In genomic region chr3:179148446-179149238, GRCh38 we compare ENCODE assay signal across 8 cellular contexts. TPM values are rescaled to one million over a fixed set of nuclear protein-coding genes. Genes with fewer than 3 reads are reported as not detected.
DNase-seq lines count a peak whose midpoint lies in the region; ATAC-seq and TF ChIP-seq lines count a peak whose summit lies in the region.

No MANE protein-coding gene starts in this region.

- peak; percentile 71 for DNase-seq in D341Med (ENCODE audit: low spot score)
- peak; percentile 61 for DNase-seq in HT-29 (ENCODE audit: low spot score)
- peak; percentile 81 for DNase-seq in activated naive CD8-positive, alpha-beta T cell treated with anti-CD3 and anti-CD28 coated beads, Interleukin-2, amount 10 ng/mL, durations not matched to agents 7 days and 5 days
- DNase-seq in heart left ventricle = peak; percentile 49 to 79 (median 54)
- DNase-seq in pons (ENCODE audit: low spot score) = peak; percentile 24
- DNase-seq in upper lobe of left lung = peak; percentile 36 to 95

- H3K27ac Mint-ChIP-seq in activated naive CD8-positive, alpha-beta T cell treated with anti-CD3 and anti-CD28 coated beads, Interleukin-2, amount 10 ng/mL, durations not matched to agents 7 days and 5 days = peak overlapping the region; percentile 89

- peak; percentile 27 for ATAC-seq in GM21381 (IDR thresholded peaks at IDR 0.05; ENCODE audit: unreplicated experiment)
- ATAC-seq in SK-N-SH treated with all-trans-retinoic acid at 6 μM for 48 hours = peak; percentile 59
- ATAC-seq in activated naive CD8-positive, alpha-beta T cell treated with anti-CD3 and anti-CD28 coated beads, Interleukin-2, amount 10 ng/mL, durations not matched to agents 7 days and 5 days (ENCODE audit: low read depth) = peak; percentile 35
- peak in 3 of 4 donors; percentile 2 to 58 (median 38) for ATAC-seq in heart left ventricle
- ATAC-seq in upper lobe of left lung (ENCODE audit: low FRiP score in 2 of 2) = peak; percentile 38 to 56

- H3K4me3 ChIP-seq in heart left ventricle (peak overlapping the region; percentile 83 to 97 (median 88)), upper lobe of left lung (peak overlapping the region; percentile 59 to 93 (median 81))

- H3K4me3 Mint-ChIP-seq in activated naive CD8-positive, alpha-beta T cell treated with anti-CD3 and anti-CD28 coated beads, Interleukin-2, amount 10 ng/mL, durations not matched to agents 7 days and 5 days = peak overlapping the region; percentile 90

- H3K36me3 Mint-ChIP-seq in activated naive CD8-positive, alpha-beta T cell treated with anti-CD3 and anti-CD28 coated beads, Interleukin-2, amount 10 ng/mL, durations not matched to agents 7 days and 5 days = no peaks in the 10 kb centered on the region

- H3K9me3 ChIP-seq in heart left ventricle (no peaks in the 10 kb centered on the region), upper lobe of left lung (no peaks in the 10 kb centered on the region)

- H3K9me3 Mint-ChIP-seq in activated naive CD8-positive, alpha-beta T cell treated with anti-CD3 and anti-CD28 coated beads, Interleukin-2, amount 10 ng/mL, durations not matched to agents 7 days and 5 days = no peaks in the 10 kb centered on the region

- TF ChIP-seq CTCF in heart left ventricle (IDR thresholded peaks at IDR 0.05) = no peak
- peak in 1 of 6 experiments; percentile 10 for TF ChIP-seq CTCF in upper lobe of left lung (IDR thresholded peaks at IDR 0.05)

- H3K27me3 ChIP-seq in heart left ventricle (no peaks in the 10 kb centered on the region), upper lobe of left lung (no peaks in the 10 kb centered on the region)

- H3K4me1 ChIP-seq in heart left ventricle (peaks cover 0 to 46% (median 27%) of the 10 kb centered on the region in 12 donors), upper lobe of left lung (peaks cover 19 to 33% (median 21%) of the 10 kb centered on the region in 4 donors)

- peaks cover 7% of the 10 kb centered on the region for H3K27me3 Mint-ChIP-seq in activated naive CD8-positive, alpha-beta T cell treated with anti-CD3 and anti-CD28 coated beads, Interleukin-2, amount 10 ng/mL, durations not matched to agents 7 days and 5 days

- POLR2A ChIA-PET in activated naive CD8-positive, alpha-beta T cell treated with anti-CD3 and anti-CD28 coated beads, Interleukin-2, amount 10 ng/mL, durations not matched to agents 7 days and 5 days (lab: Charles Lee) = interaction anchor here (0.6 to 2.9 kb wide), 18 partner anchors 11 to 1829 kb away, joined by 3 to 23 read pairs (median 4); partner anchors contain the start of genes ACTL6A, MRPL47, NDUFB5 and ZMAT3

- H3K36me3 ChIP-seq in heart left ventricle (no peaks in the 10 kb centered on the region), upper lobe of left lung (no peaks in the 10 kb centered on the region)

- intact Hi-C loops in heart left ventricle (cut with DNase I) = loop anchor here in 9 of 10 donors (2.0 to 10.0 kb wide), 13 partner anchors 39 to 414 kb away; partner anchors contain the start of genes ZNF639 (in 3 of the 9), ACTL6A (in 2 of the 9) and ZMAT3 (in 2 of the 9)

- peaks cover 28% of the 10 kb centered on the region for H3K4me1 Mint-ChIP-seq in activated naive CD8-positive, alpha-beta T cell treated with anti-CD3 and anti-CD28 coated beads, Interleukin-2, amount 10 ng/mL, durations not matched to agents 7 days and 5 days

- 0 to 1% (median 1%) methylated on average over 31 to 89 of the region's 89 CpGs for WGBS in heart left ventricle, 4 donors
- 0 to 1% methylated on average over 32 to 59 of the region's 89 CpGs for WGBS in upper lobe of left lung, 2 donors

- no peak for TF ChIP-seq EP300 in upper lobe of left lung (IDR thresholded peaks at IDR 0.05)

- TF ChIP-seq POLR2A in heart left ventricle (IDR thresholded peaks at IDR 0.05) = peak in 1 of 2 donors; percentile 30
- peak in 2 of 4 donors; percentile 46 to 47 for TF ChIP-seq POLR2A in upper lobe of left lung (IDR thresholded peaks at IDR 0.05)

- H3K27ac ChIP-seq in heart left ventricle (peak overlapping the region; percentile 94 to 99 (median 98)), upper lobe of left lung (peak overlapping the region; percentile 97 to 99 (median 98))

TF ChIP-seq in SK-N-SH treated with all-trans-retinoic acid at 6 μM for 48 hours, 23 proteins besides CTCF, POLR2A, EP300 and RAD21:
- TF ChIP-seq ARNTL (CRISPR knock-in tag; IDR thresholded peaks at IDR 0.05; ENCODE audit: borderline replicate concordance, low read depth) = no peak
- TF ChIP-seq, protein P1, sequence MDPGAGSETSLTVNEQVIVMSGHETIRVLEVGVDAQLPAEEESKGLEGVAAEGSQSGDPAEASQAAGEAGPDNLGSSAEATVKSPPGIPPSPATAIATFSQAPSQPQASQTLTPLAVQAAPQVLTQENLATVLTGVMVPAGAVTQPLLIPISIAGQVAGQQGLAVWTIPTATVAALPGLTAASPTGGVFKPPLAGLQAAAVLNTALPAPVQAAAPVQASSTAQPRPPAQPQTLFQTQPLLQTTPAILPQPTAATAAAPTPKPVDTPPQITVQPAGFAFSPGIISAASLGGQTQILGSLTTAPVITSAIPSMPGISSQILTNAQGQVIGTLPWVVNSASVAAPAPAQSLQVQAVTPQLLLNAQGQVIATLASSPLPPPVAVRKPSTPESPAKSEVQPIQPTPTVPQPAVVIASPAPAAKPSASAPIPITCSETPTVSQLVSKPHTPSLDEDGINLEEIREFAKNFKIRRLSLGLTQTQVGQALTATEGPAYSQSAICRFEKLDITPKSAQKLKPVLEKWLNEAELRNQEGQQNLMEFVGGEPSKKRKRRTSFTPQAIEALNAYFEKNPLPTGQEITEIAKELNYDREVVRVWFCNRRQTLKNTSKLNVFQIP (CRISPR knock-in tag; IDR thresholded peaks at IDR 0.05; ENCODE audit: borderline replicate concordance, low read depth) = no peak
- no peak for TF ChIP-seq TOX (CRISPR knock-in tag; IDR thresholded peaks at IDR 0.05; ENCODE audit: borderline replicate concordance)
- no peak for TF ChIP-seq CSRNP3 (CRISPR knock-in tag; IDR thresholded peaks at IDR 0.05)
- no peak for TF ChIP-seq OSR1 (CRISPR knock-in tag; IDR thresholded peaks at IDR 0.05)
TF ChIP-seq in SK-N-SH treated with all-trans-retinoic acid at 6 μM for 48 hours: peak in this region for 0.

RNA-seq across cellular contexts. Expression of gene PIK3CA, which starts 0.5 kb away (rescaled TPM):
- total RNA-seq in HT-29 (2014; rRNA removed; shearing (Covaris generic)) = 5.0 and 7.4 TPM in 2 replicates
- 10 to 100 TPM; 23.0 to 28.6 TPM for total RNA-seq in activated naive CD8-positive, alpha-beta T cell treated with anti-CD3 and anti-CD28 coated beads, Interleukin-2, amount 10 ng/mL, durations not matched to agents 7 days and 5 days
- total RNA-seq in heart left ventricle (10 to 100 TPM; 13.9 to 28.0 (median 21.4) TPM), upper lobe of left lung (10 to 100 TPM in 5 of 6 donors, 1 to 10 TPM in 1; 7.3 to 37.6 (median 23.5) TPM)
- 10 to 100 TPM in 1 of 2 donors, 1 to 10 TPM in 1; 3.1 to 10.5 TPM for polyA plus RNA-seq in heart left ventricle

Comparison
In these comparisons a context has a peak if more than half of its experiments do, and no peak if none do; other contexts are left out.
1. Peak in every context shown above with its lines: DNase-seq, ATAC-seq, H3K4me3 ChIP-seq and H3K27ac ChIP-seq.
2. DNase-seq: peak in every context shown above with its lines; median percentile 81 in activated naive CD8-positive, alpha-beta T cell treated with anti-CD3 and anti-CD28 coated beads, Interleukin-2, amount 10 ng/mL, durations not matched to agents 7 days and 5 days; 71 in D341Med; 66 in upper lobe of left lung; 61 in HT-29; 54 in heart left ventricle; 24 in pons.